Comparison of ENCODE assay signal across 29 cellular contexts in genomic region chr6:41558033-41558807, GRCh38. TPM values are rescaled to one million over a fixed set of nuclear protein-coding genes. Genes with fewer than 3 reads are reported as not detected.
DNase-seq lines count a peak whose midpoint lies in the region; ATAC-seq, FAIRE-seq and TF ChIP-seq lines count a peak whose summit lies in the region.
"Had no signal": no experiment of that assay in that cellular context is flagged by ENCODE, and none has a peak within 500 bp of the region (broad histone marks: within the 10 kb centered on the region; RNA-seq: fewer than 3 reads in every experiment).

No MANE protein-coding gene starts in this region.

- H2AFZ ChIP-seq in HepG2 (ENCODE audit: low read length) = no peak overlapping the region
- H2AFZ ChIP-seq: GM23338, parathyroid adenoma had no signal

- peaks cover 74% of the 10 kb centered on the region for H3K4me1 ChIP-seq in body of pancreas
- peaks cover 68% of the 10 kb centered on the region for H3K4me1 ChIP-seq in HepG2 (ENCODE audit: insufficient read depth, low read length)

- POLR2A ChIA-PET in HepG2 (lab: Yijun Ruan, JAX) = interaction anchor here (2.6 kb wide), 1 partner anchor 20 kb away, joined by 14 read pairs; no protein-coding TSS in a partner anchor

- no peaks in the 10 kb centered on the region for H3K27me3 ChIP-seq in body of pancreas
- H3K27me3 ChIP-seq in HepG2 (ENCODE audit: control insufficient read depth in 1 of 2, insufficient read depth in 2 of 2, low read length in 2 of 2) = no peaks in the 10 kb centered on the region
- H3K27me3 ChIP-seq: adrenal gland; BLaER1 treated with 17β-estradiol and CSF1 and Interleukin-3, amounts not matched to agents 10 nM and 100 nM; dorsolateral prefrontal cortex; Peyer's patch; right atrium auricular region; SJCRH30; upper lobe of left lung had no signal

- DNase-seq in ACHN (peak; percentile 25), Daoy (ENCODE audit: low read depth) (peak; percentile 41), body of pancreas (peak; percentile 66 to 88 (median 83)), HepG2 (ENCODE audit: low spot score) (no peak), globus pallidus (ENCODE audit: low spot score) (no peak)
- DNase-seq: activated CD4-positive, alpha-beta T cell treated with anti-CD3 and anti-CD28 coated beads, Interleukin-2, amount 10 ng/mL, durations not matched to agents 24 days and 14 days; activated T-cell treated with anti-CD3 and anti-CD28 coated beads, Interleukin-2, amount 50 U/mL, for 4 hours; adrenal gland; dorsolateral prefrontal cortex; GDM1; KBM-7; left cardiac atrium; mammary epithelial cell; NCI-H1092 treated with DMSO at 0.1 percent for 48 hours; NCI-H1694 treated with DMSO at 0.1 percent for 48 hours; NCI-H446 treated with DMSO at 0.1 percent for 48 hours; NCI-H82; Peyer's patch; SJCRH30; stimulated activated CD4-positive, alpha-beta T cell treated with anti-CD3 and anti-CD28 coated beads, Interleukin-2, amount 100 ng/mL, for 48 hours; SW 1271; upper lobe of left lung had no signal

- no peak for TF ChIP-seq POLR2A in body of pancreas (IDR thresholded peaks at IDR 0.05)
- no peak for TF ChIP-seq POLR2A in HepG2 (IDR thresholded peaks at IDR 0.05; ENCODE audit: insufficient read depth in 1 of 2, low read depth in 2 of 2, low read length in 2 of 2)

- TF ChIP-seq EP300 in HepG2 (IDR thresholded peaks at IDR 0.05; ENCODE audit: low read depth in 2 of 2, low read length in 2 of 2) (no peak), HepG2 (CRISPR knock-in tag; IDR thresholded peaks at IDR 0.05; ENCODE audit: borderline replicate concordance) (no peak)

- peaks cover 78% of the 10 kb centered on the region for H4K20me1 ChIP-seq in HepG2 (ENCODE audit: insufficient read depth, low read length)

- TF ChIP-seq CTCF in body of pancreas (IDR thresholded peaks at IDR 0.05) = no peak
- no peak for TF ChIP-seq CTCF in HepG2 (CRISPR knock-in tag; IDR thresholded peaks at IDR 0.05)

- H3K9me3 ChIP-seq in body of pancreas = no peaks in the 10 kb centered on the region
- no peaks in the 10 kb centered on the region for H3K9me3 ChIP-seq in HepG2 (ENCODE audit: low read length)
- H3K9me3 ChIP-seq: adrenal gland; BLaER1 treated with 17β-estradiol and CSF1 and Interleukin-3, amounts not matched to agents 10 nM and 100 nM; Peyer's patch; right atrium auricular region; SJCRH30; upper lobe of left lung had no signal

- H3K36me3 ChIP-seq in body of pancreas (replicated peaks in 1 of 2; ENCODE audit: insufficient read depth in 1 of 2, low read depth in 2 of 2) (no peaks in the 10 kb centered on the region), HepG2 (replicated peaks in 1 of 2; ENCODE audit: control insufficient read depth in 1 of 2, insufficient read depth in 2 of 2, low read length in 2 of 2) (peaks cover 27 to 80% of the 10 kb centered on the region in 2 experiments)
- H3K36me3 ChIP-seq: adrenal gland, Peyer's patch, right atrium auricular region, upper lobe of left lung had no signal

- no peak for TF ChIP-seq RAD21 in HepG2 (CRISPR knock-in tag; IDR thresholded peaks at IDR 0.05)

- no peak for FAIRE-seq in HepG2 (lab: Jason Lieb, UNC)
- FAIRE-seq: frontal cortex had no signal

- peaks cover 94% of the 10 kb centered on the region for H3K79me2 ChIP-seq in HepG2 (ENCODE audit: insufficient read depth, low read length)

- no TSS peak for BruUV-seq in HepG2 (replicated peaks; lab: Mats Ljungman, UMichigan)

- CTCF ChIA-PET in HepG2 (lab: Yijun Ruan, JAX; ENCODE audit: low intra/inter-chr PET ratio, low total read pairs) = no interaction called here

- in situ Hi-C loops in ACHN (cut with HindIII; ENCODE audit: low pct_ligation_motif_present, low pct_unique_long_range_greater_than_20kb, low sequenced_read_pairs) = no loop called here
- in situ Hi-C loops in HepG2 (cut with HindIII; ENCODE audit: extremely low pct_ligation_motif_present, low pct_unique_long_range_greater_than_20kb) = no loop called here

- H3K4me3 ChIP-seq in body of pancreas (no peak overlapping the region), HepG2 (replicated peaks in 1 of 3; ENCODE audit: insufficient read depth in 1 of 3, low read depth in 2 of 3, low read length in 3 of 3) (no peak overlapping the region)
- H3K4me3 ChIP-seq: adrenal gland; BLaER1 treated with 17β-estradiol and CSF1 and Interleukin-3, amounts not matched to agents 10 nM and 100 nM; dorsolateral prefrontal cortex; GM23338; Peyer's patch; right atrium auricular region; SJCRH30; upper lobe of left lung had no signal

- intact Hi-C loops in body of pancreas (cut with DNase I) = no loop called here
- intact Hi-C loops in HepG2 (cut with micrococcal nuclease; ENCODE audit: unreplicated experiment) = no loop called here

- 64 to 75% methylated on average over 2 to 4 of the region's 4 CpGs for WGBS in body of pancreas, 2 donors
- WGBS in HepG2 (ENCODE audit: low lambda C conversion rate) = 97% methylated on average over 4 of the region's 4 CpGs

- H3K27ac ChIP-seq in body of pancreas = peak overlapping the region; percentile 79 to 94 (median 86)
- H3K27ac ChIP-seq in HepG2 (ENCODE audit: extremely low read length, insufficient read depth, low read length) = no peak overlapping the region
- H3K27ac ChIP-seq: adrenal gland; BLaER1 treated with 17β-estradiol and CSF1 and Interleukin-3, amounts not matched to agents 10 nM and 100 nM; dorsolateral prefrontal cortex; parathyroid adenoma; Peyer's patch; right atrium auricular region; SJCRH30; upper lobe of left lung had no signal

- H3K4me2 ChIP-seq in HepG2 (ENCODE audit: low read depth, low read length) = no peak overlapping the region
- H3K4me2 ChIP-seq: GM23338 had no signal

- ATAC-seq in body of pancreas (peak; percentile 85), HepG2 (no peak), HG03039 (IDR thresholded peaks at IDR 0.05; ENCODE audit: unreplicated experiment) (no peak), GM18858 (IDR thresholded peaks at IDR 0.05; ENCODE audit: unreplicated experiment) (no peak)
- ATAC-seq: activated T-cell treated with anti-CD3 and anti-CD28 coated beads, Interleukin-2, amount 50 U/mL, for 4 hours; GM23338; left cardiac atrium had no signal

- H3K9ac ChIP-seq in HepG2 (ENCODE audit: insufficient read depth, low read depth, low read length) = no peak overlapping the region
- H3K9ac ChIP-seq: BLaER1 treated with 17β-estradiol and CSF1 and Interleukin-3, amounts not matched to agents 10 nM and 100 nM; parathyroid adenoma had no signal

TF ChIP-seq in HepG2, 621 proteins besides CTCF, POLR2A, EP300 and RAD21:
- TF ChIP-seq ZNF687 (CRISPR knock-in tag; IDR thresholded peaks at IDR 0.05) (peak; percentile 35; the same call in 1 of the 2 replicates), POLR2G (IDR thresholded peaks at IDR 0.05; ENCODE audit: low read depth, low read length) (peak; percentile 28; the same call in 1 of the 2 replicates), RFXAP (CRISPR knock-in tag; IDR thresholded peaks at IDR 0.05; ENCODE audit: borderline replicate concordance) (no peak)

RNA-seq across cellular contexts. Expression of gene FOXP4, which starts 12.0 kb away (rescaled TPM):
- 3.0 and 3.7 TPM in 2 replicates for total RNA-seq in Daoy (2014; rRNA removed; shearing (Covaris generic))
- total RNA-seq in body of pancreas = 10 to 100 TPM in 1 of 2 donors, 1 to 10 TPM in 1; 8.6 to 10.5 TPM
- 11.0 TPM in 2 replicates for total RNA-seq in HepG2 (2016; rRNA removed; fragmentation: Illumina TruSeq; extraction: Trizol)
- 2.8 and 3.0 TPM in 2 replicates for total RNA-seq in HepG2 (2016; cell fraction: cytosol; rRNA removed; fragmentation: Illumina TruSeq; extraction: Trizol; ENCODE audit: low read depth)
- 9.5 and 11.3 TPM in 2 replicates for total RNA-seq in HepG2 (2016; cell fraction: insoluble cytoplasmic fraction; rRNA removed; fragmentation: Illumina TruSeq; extraction: Trizol)
- total RNA-seq in HepG2 (2016; cell fraction: membrane; rRNA removed; fragmentation: Illumina TruSeq; extraction: Trizol) = 15.4 and 15.8 TPM in 2 replicates
- 14.9 TPM in 2 replicates for total RNA-seq in HepG2 (2016; cell fraction: nucleus; rRNA removed; fragmentation: Illumina TruSeq; extraction: Trizol)
- polyA plus RNA-seq in HepG2 (2011; rRNA removed) = 12.4 and 15.9 TPM in 2 replicates
- 6.6 and 10.1 TPM in 2 replicates for polyA plus RNA-seq in HepG2 (2011; cell fraction: cytosol; rRNA removed)
- 47.8 and 59.4 TPM in 2 replicates for polyA plus RNA-seq in HepG2 (2011; cell fraction: nucleus; rRNA removed)
- 53.6 and 69.1 TPM in 2 replicates for polyA plus RNA-seq in HepG2 (2012)
- polyA plus RNA-seq in HepG2 (2016; cell fraction: cytosol; fragmentation: Illumina TruSeq; extraction: Trizol; ENCODE audit: low read depth) = 10.9 and 11.7 TPM in 2 replicates
- polyA plus RNA-seq in HepG2 (2016; cell fraction: insoluble cytoplasmic fraction; fragmentation: Illumina TruSeq; extraction: Trizol; ENCODE audit: low read depth) = 37.6 and 56.8 TPM in 2 replicates
- polyA plus RNA-seq in HepG2 (2016; cell fraction: membrane; fragmentation: Illumina TruSeq; extraction: Trizol; ENCODE audit: low read depth) = 44.1 and 44.7 TPM in 2 replicates
- 75.1 and 80.7 TPM in 2 replicates for polyA plus RNA-seq in HepG2 (2016; cell fraction: nucleus; fragmentation: Illumina TruSeq; extraction: Trizol; ENCODE audit: insufficient read depth, low read depth)
- polyA minus RNA-seq in HepG2 (2011; rRNA and poly(A)+ RNA removed; ENCODE audit: low replicate concordance) = 3.3 and 26.4 TPM in 2 replicates
- polyA minus RNA-seq in HepG2 (2011; cell fraction: cytosol; rRNA and poly(A)+ RNA removed) = 29.5 and 30.0 TPM in 2 replicates
- polyA minus RNA-seq in HepG2 (2011; cell fraction: nucleus; rRNA and poly(A)+ RNA removed) = 15.2 and 15.5 TPM in 2 replicates

Comparison
In these comparisons a context has a peak if more than half of its experiments do, and no peak if none do; other contexts are left out.
1. DNase-seq: peak in ACHN (single experiment), Daoy (single experiment) and body of pancreas (4 of 4); none in HepG2 (single experiment) and globus pallidus (single experiment).